Comparison of ENCODE assay signal across 8 cellular contexts in genomic region chr10:68231106-68231901, GRCh38. TPM values are rescaled to one million over a fixed set of nuclear protein-coding genes. Genes with fewer than 3 reads are reported as not detected.
DNase-seq lines count a peak whose midpoint lies in the region; ATAC-seq and TF ChIP-seq lines count a peak whose summit lies in the region.

No MANE protein-coding gene starts in this region.

- TF ChIP-seq CTCF in NB4 (IDR thresholded peaks at IDR 0.05; ENCODE audit: low read depth, low read length) (peak; percentile 14), VCaP (conservative IDR thresholded peaks at IDR 0.05) (peak; percentile 43), liver (IDR thresholded peaks at IDR 0.05; ENCODE audit: low read depth, low read length, missing input control) (peak; percentile 21)

- DNase-seq in SIG-M5 treated with dmso at 0.1 percent for 504 hours (lab: John Stamatoyannopoulos, UW; ENCODE audit: unreplicated experiment) (peak; percentile 13), SIG-M5 (lab: John Stamatoyannopoulos, UW) (no peak), NB4 (ENCODE audit: low read depth) (peak; percentile 88), dermis microvascular lymphatic vessel endothelial cell (ENCODE audit: low read depth in 2 of 2) (peak; percentile 28 to 77)
- peak; percentile 23 to 46 for DNase-seq in stimulated activated CD4-positive, alpha-beta T cell treated with anti-CD3 and anti-CD28 coated beads, Interleukin-2, amount 100 ng/mL, for 48 hours

- no peaks in the 10 kb centered on the region for H3K27me3 ChIP-seq in liver (ENCODE audit: control insufficient read depth in 4 of 4, insufficient read depth in 4 of 4, low read length in 3 of 4)

- H3K4me1 ChIP-seq in liver (ENCODE audit: control insufficient read depth in 4 of 4, insufficient read depth in 4 of 4, low read length in 3 of 4): peaks cover 3 to 15% (median 8%) of the 10 kb centered on the region in 4 donors

- H3K27ac ChIP-seq in VCaP (peak overlapping the region; percentile 80), liver (ENCODE audit: low read depth in 1 of 2, low read length in 2 of 2) (peak overlapping the region in 1 of 2 donors; percentile 37)

- H3K9ac ChIP-seq in liver (ENCODE audit: low read depth in 1 of 2, low read length in 2 of 2): peak overlapping the region; percentile 60 to 71

- ATAC-seq in HG02642 (IDR thresholded peaks at IDR 0.05; ENCODE audit: poor library complexity, unreplicated experiment): peak; percentile 95

- WGBS in liver: under 1% methylated on average over 83 of the region's 83 CpGs

- no peak for TF ChIP-seq POLR2A in NB4 (IDR thresholded peaks at IDR 0.05; ENCODE audit: extremely low read depth, insufficient read length)

- H3K9me3 ChIP-seq in liver (ENCODE audit: control insufficient read depth in 4 of 4, low read length in 3 of 4): no peaks in the 10 kb centered on the region

- H3K4me3 ChIP-seq in NB4 (ENCODE audit: low read depth, low read length) (peak overlapping the region; percentile 65), liver (ENCODE audit: low read depth in 1 of 3, low read length in 3 of 3) (peak overlapping the region; percentile 76 to 94 (median 86))

- no peak for TF ChIP-seq RAD21 in liver (IDR thresholded peaks at IDR 0.05)

- H3K36me3 ChIP-seq in liver (ENCODE audit: control insufficient read depth in 4 of 4, insufficient read depth in 3 of 4, low read depth in 1 of 4, low read length in 3 of 4): no peaks in the 10 kb centered on the region

TF ChIP-seq in liver, 16 proteins besides CTCF, POLR2A, EP300 and RAD21:
- TF ChIP-seq FOXA1 (IDR thresholded peaks at IDR 0.05): no peak
- TF ChIP-seq HNF4A (conservative IDR thresholded peaks at IDR 0.05): no peak
- TF ChIP-seq FOXA2 (IDR thresholded peaks at IDR 0.05): no peak
- TF ChIP-seq, protein P1, sequence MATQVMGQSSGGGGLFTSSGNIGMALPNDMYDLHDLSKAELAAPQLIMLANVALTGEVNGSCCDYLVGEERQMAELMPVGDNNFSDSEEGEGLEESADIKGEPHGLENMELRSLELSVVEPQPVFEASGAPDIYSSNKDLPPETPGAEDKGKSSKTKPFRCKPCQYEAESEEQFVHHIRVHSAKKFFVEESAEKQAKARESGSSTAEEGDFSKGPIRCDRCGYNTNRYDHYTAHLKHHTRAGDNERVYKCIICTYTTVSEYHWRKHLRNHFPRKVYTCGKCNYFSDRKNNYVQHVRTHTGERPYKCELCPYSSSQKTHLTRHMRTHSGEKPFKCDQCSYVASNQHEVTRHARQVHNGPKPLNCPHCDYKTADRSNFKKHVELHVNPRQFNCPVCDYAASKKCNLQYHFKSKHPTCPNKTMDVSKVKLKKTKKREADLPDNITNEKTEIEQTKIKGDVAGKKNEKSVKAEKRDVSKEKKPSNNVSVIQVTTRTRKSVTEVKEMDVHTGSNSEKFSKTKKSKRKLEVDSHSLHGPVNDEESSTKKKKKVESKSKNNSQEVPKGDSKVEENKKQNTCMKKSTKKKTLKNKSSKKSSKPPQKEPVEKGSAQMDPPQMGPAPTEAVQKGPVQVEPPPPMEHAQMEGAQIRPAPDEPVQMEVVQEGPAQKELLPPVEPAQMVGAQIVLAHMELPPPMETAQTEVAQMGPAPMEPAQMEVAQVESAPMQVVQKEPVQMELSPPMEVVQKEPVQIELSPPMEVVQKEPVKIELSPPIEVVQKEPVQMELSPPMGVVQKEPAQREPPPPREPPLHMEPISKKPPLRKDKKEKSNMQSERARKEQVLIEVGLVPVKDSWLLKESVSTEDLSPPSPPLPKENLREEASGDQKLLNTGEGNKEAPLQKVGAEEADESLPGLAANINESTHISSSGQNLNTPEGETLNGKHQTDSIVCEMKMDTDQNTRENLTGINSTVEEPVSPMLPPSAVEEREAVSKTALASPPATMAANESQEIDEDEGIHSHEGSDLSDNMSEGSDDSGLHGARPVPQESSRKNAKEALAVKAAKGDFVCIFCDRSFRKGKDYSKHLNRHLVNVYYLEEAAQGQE (IDR thresholded peaks at IDR 0.05): no peak
- TF ChIP-seq TAF1 (conservative IDR thresholded peaks at IDR 0.05): no peak
- TF ChIP-seq ZBTB33 (IDR thresholded peaks at IDR 0.05): no peak
- TF ChIP-seq RXRA (IDR thresholded peaks at IDR 0.05): no peak
- no peak for TF ChIP-seq YY1 (IDR thresholded peaks at IDR 0.05)
- TF ChIP-seq GABPA (IDR thresholded peaks at IDR 0.05 in 1 of 2, conservative IDR thresholded peaks at IDR 0.05 in 1 of 2): no peak
- TF ChIP-seq EGR1 (IDR thresholded peaks at IDR 0.05; ENCODE audit: low read depth in 2 of 2): no peak
- TF ChIP-seq SP1 (IDR thresholded peaks at IDR 0.05): no peak
- no peak for TF ChIP-seq NR2F2 (IDR thresholded peaks at IDR 0.05)
- TF ChIP-seq, protein P2, sequence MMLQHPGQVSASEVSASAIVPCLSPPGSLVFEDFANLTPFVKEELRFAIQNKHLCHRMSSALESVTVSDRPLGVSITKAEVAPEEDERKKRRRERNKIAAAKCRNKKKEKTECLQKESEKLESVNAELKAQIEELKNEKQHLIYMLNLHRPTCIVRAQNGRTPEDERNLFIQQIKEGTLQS (IDR thresholded peaks at IDR 0.05): no peak
- TF ChIP-seq JUND (IDR thresholded peaks at IDR 0.05): no peak
- no peak for TF ChIP-seq HNF4G (IDR thresholded peaks at IDR 0.05)
- TF ChIP-seq, protein P3, sequence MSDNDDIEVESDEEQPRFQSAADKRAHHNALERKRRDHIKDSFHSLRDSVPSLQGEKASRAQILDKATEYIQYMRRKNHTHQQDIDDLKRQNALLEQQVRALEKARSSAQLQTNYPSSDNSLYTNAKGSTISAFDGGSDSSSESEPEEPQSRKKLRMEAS (IDR thresholded peaks at IDR 0.05): no peak

RNA-seq across cellular contexts. Expression of gene ATOH7, which starts 0.6 kb away (rescaled TPM):
- not detected in 2 replicates for total RNA-seq in dermis microvascular lymphatic vessel endothelial cell
- total RNA-seq in liver: under 1 TPM in 1 of 2 donors, not detected in 1; 0.33 TPM
- polyA plus RNA-seq in liver: under 1 TPM in 1 of 2 donors, not detected in 1; 0.14 TPM
